2 cellular contexts compared by ENCODE assay signal in the genomic region with DNA sequence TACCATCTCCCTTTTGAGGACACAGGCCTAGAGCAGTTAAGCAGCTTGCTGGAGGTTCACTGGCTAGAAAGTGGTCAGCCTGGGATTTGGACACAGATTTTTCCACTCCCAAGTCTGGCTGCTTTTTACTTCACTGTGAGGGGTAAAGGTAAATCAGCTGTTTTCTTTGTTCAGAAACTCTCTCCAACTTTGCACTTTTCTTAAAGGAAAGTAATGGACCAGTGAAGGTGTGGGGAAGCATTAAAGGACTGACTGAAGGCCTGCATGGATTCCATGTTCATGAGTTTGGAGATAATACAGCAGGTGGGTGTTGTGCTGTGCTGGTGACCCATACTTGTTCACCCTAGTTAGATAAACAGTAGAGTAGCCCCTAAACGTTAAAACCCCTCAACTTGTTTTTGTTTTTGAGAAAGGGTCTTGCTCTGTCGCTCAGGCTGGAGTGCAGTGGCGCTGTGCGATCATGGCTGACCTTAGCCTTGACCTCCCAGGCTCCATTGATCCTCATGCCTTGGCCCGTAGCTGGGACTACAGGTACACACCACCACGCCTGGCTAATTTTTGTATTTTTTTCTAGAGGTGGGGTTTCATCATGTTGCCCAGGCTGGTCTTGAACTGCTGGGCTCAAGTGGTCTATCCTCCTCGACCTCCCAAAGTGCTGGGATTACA.
TF ChIP-seq lines count a peak whose summit lies in the region.

No MANE protein-coding gene starts in this region.

TF ChIP-seq in SK-N-SH, 30 proteins besides CTCF, POLR2A, EP300 and RAD21 (continued from another document):
- TF ChIP-seq, protein P1, sequence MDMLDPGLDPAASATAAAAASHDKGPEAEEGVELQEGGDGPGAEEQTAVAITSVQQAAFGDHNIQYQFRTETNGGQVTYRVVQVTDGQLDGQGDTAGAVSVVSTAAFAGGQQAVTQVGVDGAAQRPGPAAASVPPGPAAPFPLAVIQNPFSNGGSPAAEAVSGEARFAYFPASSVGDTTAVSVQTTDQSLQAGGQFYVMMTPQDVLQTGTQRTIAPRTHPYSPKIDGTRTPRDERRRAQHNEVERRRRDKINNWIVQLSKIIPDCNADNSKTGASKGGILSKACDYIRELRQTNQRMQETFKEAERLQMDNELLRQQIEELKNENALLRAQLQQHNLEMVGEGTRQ (IDR thresholded peaks at IDR 0.05; ENCODE audit: borderline replicate concordance, low read depth, low read length): no peak
- TF ChIP-seq MEF2A (IDR thresholded peaks at IDR 0.05; ENCODE audit: borderline replicate concordance, low read depth) (no peak), POLR2AphosphoS5 (IDR thresholded peaks at IDR 0.05; ENCODE audit: low read depth, low read length) (no peak), TAF1 (IDR thresholded peaks at IDR 0.05; ENCODE audit: borderline replicate concordance, low read depth, low read length) (no peak), NFIC (IDR thresholded peaks at IDR 0.05; ENCODE audit: borderline replicate concordance) (no peak), JUND (IDR thresholded peaks at IDR 0.05) (no peak), EZH2phosphoT487 (IDR thresholded peaks at IDR 0.05; ENCODE audit: borderline replicate concordance, low read depth) (no peak), GATA2 (CRISPR knock-in tag; IDR thresholded peaks at IDR 0.05) (no peak), SIN3A (IDR thresholded peaks at IDR 0.05; ENCODE audit: borderline replicate concordance, low read depth, low read length) (no peak), FOXM1 (IDR thresholded peaks at IDR 0.05; ENCODE audit: low read depth) (no peak), YY1 (IDR thresholded peaks at IDR 0.05; ENCODE audit: low read depth) (no peak), SMC3 (IDR thresholded peaks at IDR 0.05; ENCODE audit: low read depth, low read length) (no peak), GABPA (IDR thresholded peaks at IDR 0.05; ENCODE audit: low read depth) (no peak), RXRA (IDR thresholded peaks at IDR 0.05; ENCODE audit: borderline replicate concordance, low read depth) (no peak), ELF1 (IDR thresholded peaks at IDR 0.05) (no peak)
- TF ChIP-seq, protein P2, sequence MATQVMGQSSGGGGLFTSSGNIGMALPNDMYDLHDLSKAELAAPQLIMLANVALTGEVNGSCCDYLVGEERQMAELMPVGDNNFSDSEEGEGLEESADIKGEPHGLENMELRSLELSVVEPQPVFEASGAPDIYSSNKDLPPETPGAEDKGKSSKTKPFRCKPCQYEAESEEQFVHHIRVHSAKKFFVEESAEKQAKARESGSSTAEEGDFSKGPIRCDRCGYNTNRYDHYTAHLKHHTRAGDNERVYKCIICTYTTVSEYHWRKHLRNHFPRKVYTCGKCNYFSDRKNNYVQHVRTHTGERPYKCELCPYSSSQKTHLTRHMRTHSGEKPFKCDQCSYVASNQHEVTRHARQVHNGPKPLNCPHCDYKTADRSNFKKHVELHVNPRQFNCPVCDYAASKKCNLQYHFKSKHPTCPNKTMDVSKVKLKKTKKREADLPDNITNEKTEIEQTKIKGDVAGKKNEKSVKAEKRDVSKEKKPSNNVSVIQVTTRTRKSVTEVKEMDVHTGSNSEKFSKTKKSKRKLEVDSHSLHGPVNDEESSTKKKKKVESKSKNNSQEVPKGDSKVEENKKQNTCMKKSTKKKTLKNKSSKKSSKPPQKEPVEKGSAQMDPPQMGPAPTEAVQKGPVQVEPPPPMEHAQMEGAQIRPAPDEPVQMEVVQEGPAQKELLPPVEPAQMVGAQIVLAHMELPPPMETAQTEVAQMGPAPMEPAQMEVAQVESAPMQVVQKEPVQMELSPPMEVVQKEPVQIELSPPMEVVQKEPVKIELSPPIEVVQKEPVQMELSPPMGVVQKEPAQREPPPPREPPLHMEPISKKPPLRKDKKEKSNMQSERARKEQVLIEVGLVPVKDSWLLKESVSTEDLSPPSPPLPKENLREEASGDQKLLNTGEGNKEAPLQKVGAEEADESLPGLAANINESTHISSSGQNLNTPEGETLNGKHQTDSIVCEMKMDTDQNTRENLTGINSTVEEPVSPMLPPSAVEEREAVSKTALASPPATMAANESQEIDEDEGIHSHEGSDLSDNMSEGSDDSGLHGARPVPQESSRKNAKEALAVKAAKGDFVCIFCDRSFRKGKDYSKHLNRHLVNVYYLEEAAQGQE (IDR thresholded peaks at IDR 0.05; ENCODE audit: low read depth, low read length): no peak
- TF ChIP-seq, protein P3, sequence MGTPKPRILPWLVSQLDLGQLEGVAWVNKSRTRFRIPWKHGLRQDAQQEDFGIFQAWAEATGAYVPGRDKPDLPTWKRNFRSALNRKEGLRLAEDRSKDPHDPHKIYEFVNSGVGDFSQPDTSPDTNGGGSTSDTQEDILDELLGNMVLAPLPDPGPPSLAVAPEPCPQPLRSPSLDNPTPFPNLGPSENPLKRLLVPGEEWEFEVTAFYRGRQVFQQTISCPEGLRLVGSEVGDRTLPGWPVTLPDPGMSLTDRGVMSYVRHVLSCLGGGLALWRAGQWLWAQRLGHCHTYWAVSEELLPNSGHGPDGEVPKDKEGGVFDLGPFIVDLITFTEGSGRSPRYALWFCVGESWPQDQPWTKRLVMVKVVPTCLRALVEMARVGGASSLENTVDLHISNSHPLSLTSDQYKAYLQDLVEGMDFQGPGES (IDR thresholded peaks at IDR 0.05; ENCODE audit: low read depth, low read length): no peak
- TF ChIP-seq, protein P4, sequence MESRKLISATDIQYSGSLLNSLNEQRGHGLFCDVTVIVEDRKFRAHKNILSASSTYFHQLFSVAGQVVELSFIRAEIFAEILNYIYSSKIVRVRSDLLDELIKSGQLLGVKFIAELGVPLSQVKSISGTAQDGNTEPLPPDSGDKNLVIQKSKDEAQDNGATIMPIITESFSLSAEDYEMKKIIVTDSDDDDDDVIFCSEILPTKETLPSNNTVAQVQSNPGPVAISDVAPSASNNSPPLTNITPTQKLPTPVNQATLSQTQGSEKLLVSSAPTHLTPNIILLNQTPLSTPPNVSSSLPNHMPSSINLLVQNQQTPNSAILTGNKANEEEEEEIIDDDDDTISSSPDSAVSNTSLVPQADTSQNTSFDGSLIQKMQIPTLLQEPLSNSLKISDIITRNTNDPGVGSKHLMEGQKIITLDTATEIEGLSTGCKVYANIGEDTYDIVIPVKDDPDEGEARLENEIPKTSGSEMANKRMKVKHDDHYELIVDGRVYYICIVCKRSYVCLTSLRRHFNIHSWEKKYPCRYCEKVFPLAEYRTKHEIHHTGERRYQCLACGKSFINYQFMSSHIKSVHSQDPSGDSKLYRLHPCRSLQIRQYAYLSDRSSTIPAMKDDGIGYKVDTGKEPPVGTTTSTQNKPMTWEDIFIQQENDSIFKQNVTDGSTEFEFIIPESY (IDR thresholded peaks at IDR 0.05; ENCODE audit: borderline replicate concordance, low read depth): no peak

TF ChIP-seq in SK-N-SH treated with all-trans-retinoic acid at 6 μM for 48 hours, 23 proteins besides CTCF, POLR2A, EP300 and RAD21 (continued from another document):
- TF ChIP-seq, protein P5, sequence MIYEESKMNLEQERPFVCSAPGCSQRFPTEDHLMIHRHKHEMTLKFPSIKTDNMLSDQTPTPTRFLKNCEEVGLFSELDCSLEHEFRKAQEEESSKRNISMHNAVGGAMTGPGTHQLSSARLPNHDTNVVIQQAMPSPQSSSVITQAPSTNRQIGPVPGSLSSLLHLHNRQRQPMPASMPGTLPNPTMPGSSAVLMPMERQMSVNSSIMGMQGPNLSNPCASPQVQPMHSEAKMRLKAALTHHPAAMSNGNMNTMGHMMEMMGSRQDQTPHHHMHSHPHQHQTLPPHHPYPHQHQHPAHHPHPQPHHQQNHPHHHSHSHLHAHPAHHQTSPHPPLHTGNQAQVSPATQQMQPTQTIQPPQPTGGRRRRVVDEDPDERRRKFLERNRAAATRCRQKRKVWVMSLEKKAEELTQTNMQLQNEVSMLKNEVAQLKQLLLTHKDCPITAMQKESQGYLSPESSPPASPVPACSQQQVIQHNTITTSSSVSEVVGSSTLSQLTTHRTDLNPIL (CRISPR knock-in tag; IDR thresholded peaks at IDR 0.05; ENCODE audit: low read depth): no peak
- TF ChIP-seq ARNTL (CRISPR knock-in tag; IDR thresholded peaks at IDR 0.05; ENCODE audit: borderline replicate concordance, low read depth) (no peak), ZFP30 (CRISPR knock-in tag; IDR thresholded peaks at IDR 0.05) (no peak), CSDC2 (CRISPR knock-in tag; IDR thresholded peaks at IDR 0.05) (no peak), SNAI2 (CRISPR knock-in tag; IDR thresholded peaks at IDR 0.05) (no peak), ZFP3 (CRISPR knock-in tag; IDR thresholded peaks at IDR 0.05) (no peak), TOX (CRISPR knock-in tag; IDR thresholded peaks at IDR 0.05; ENCODE audit: borderline replicate concordance) (no peak), TCF4 (CRISPR knock-in tag; IDR thresholded peaks at IDR 0.05; ENCODE audit: borderline replicate concordance) (no peak), PPARA (CRISPR knock-in tag; IDR thresholded peaks at IDR 0.05; ENCODE audit: borderline replicate concordance) (no peak), ZNF8 (CRISPR knock-in tag; IDR thresholded peaks at IDR 0.05) (no peak), BACH2 (CRISPR knock-in tag; IDR thresholded peaks at IDR 0.05; ENCODE audit: borderline replicate concordance) (no peak)
- TF ChIP-seq, protein P6, sequence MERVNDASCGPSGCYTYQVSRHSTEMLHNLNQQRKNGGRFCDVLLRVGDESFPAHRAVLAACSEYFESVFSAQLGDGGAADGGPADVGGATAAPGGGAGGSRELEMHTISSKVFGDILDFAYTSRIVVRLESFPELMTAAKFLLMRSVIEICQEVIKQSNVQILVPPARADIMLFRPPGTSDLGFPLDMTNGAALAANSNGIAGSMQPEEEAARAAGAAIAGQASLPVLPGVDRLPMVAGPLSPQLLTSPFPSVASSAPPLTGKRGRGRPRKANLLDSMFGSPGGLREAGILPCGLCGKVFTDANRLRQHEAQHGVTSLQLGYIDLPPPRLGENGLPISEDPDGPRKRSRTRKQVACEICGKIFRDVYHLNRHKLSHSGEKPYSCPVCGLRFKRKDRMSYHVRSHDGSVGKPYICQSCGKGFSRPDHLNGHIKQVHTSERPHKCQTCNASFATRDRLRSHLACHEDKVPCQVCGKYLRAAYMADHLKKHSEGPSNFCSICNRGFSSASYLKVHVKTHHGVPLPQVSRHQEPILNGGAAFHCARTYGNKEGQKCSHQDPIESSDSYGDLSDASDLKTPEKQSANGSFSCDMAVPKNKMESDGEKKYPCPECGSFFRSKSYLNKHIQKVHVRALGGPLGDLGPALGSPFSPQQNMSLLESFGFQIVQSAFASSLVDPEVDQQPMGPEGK (CRISPR knock-in tag; IDR thresholded peaks at IDR 0.05; ENCODE audit: borderline replicate concordance): no peak
- TF ChIP-seq, protein P7, sequence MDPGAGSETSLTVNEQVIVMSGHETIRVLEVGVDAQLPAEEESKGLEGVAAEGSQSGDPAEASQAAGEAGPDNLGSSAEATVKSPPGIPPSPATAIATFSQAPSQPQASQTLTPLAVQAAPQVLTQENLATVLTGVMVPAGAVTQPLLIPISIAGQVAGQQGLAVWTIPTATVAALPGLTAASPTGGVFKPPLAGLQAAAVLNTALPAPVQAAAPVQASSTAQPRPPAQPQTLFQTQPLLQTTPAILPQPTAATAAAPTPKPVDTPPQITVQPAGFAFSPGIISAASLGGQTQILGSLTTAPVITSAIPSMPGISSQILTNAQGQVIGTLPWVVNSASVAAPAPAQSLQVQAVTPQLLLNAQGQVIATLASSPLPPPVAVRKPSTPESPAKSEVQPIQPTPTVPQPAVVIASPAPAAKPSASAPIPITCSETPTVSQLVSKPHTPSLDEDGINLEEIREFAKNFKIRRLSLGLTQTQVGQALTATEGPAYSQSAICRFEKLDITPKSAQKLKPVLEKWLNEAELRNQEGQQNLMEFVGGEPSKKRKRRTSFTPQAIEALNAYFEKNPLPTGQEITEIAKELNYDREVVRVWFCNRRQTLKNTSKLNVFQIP (CRISPR knock-in tag; IDR thresholded peaks at IDR 0.05; ENCODE audit: borderline replicate concordance, low read depth): no peak
